Comparison of ENCODE assay signal across 24 cellular contexts in the genomic region with DNA sequence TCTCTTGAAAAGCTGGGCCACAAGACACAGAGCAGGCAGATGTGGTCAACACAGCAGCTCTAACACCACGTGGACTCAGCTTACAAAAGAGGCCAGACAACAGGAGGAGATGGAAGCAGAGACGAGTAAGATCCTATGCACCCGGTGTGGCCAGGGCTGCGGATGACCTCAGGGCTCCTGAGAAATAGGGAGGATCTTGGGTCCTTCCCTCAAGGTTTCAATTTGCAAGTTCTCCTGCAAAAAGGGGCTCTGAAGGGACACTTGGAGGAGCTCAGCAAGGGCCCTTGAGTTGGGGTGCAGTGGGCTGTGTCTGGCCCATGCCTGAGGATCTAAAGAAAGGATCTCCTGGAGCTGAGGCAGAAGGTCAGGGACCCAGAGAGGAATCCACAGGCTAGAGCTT.
DNase-seq lines count a peak whose midpoint lies in the region; ATAC-seq, FAIRE-seq and TF ChIP-seq lines count a peak whose summit lies in the region.
"Had no signal": no experiment of that assay in that cellular context is flagged by ENCODE, and none has a peak within 500 bp of the region (broad histone marks: within the 10 kb centered on the region; RNA-seq: fewer than 3 reads in every experiment).

No MANE protein-coding gene starts in this region.

- no peaks in the 10 kb centered on the region for H3K27me3 ChIP-seq in RWPE2 (ENCODE audit: insufficient read depth, poor library complexity, severe bottlenecking)
- H3K27me3 ChIP-seq in H1 (replicated peaks in 1 of 4; ENCODE audit: control insufficient read depth in 3 of 4, extremely low read depth in 1 of 4, insufficient read depth in 3 of 4, low read length in 3 of 4), result no peaks in the 10 kb centered on the region
- H3K27me3 ChIP-seq in vagina, result no peaks in the 10 kb centered on the region
- H3K27me3 ChIP-seq: BLaER1 treated with 17β-estradiol and CSF1 and Interleukin-3, amounts not matched to agents 10 nM and 100 nM had no signal

- H4K20me1 ChIP-seq in H1 (replicated peaks in 1 of 2; ENCODE audit: control insufficient read depth in 1 of 2, insufficient read depth in 2 of 2, low read length in 2 of 2), result no peaks in the 10 kb centered on the region
- H4K20me1 ChIP-seq: BLaER1 treated with 17β-estradiol and CSF1 and Interleukin-3, amounts not matched to agents 10 nM and 100 nM had no signal

- no peak overlapping the region for H4K5ac ChIP-seq in H1 (ENCODE audit: insufficient read length, low read depth, low read length)

- peak overlapping the region; percentile 40 for H3K27ac Mint-ChIP-seq in neural crest cell (ENCODE audit: unreplicated experiment)
- H3K27ac Mint-ChIP-seq: B cell; CD4-positive, alpha-beta T cell; CD8-positive, alpha-beta T cell had no signal

- no peak overlapping the region for H3K4me3 Mint-ChIP-seq in neural crest cell
- H3K4me3 Mint-ChIP-seq: B cell; CD4-positive, alpha-beta T cell; CD8-positive, alpha-beta T cell had no signal

- WGBS in H1 (ENCODE audit: extremely low coverage in 1 of 2, insufficient coverage in 1 of 2, insufficient read length in 1 of 2, insufficient replicate concordance in 2 of 2, low coverage in 1 of 2, low lambda C conversion rate in 2 of 2, missing lambda C conversion rate in 1 of 2), 2 experiments, result 94% methylated on average over 4 of the region's 4 CpGs; no CpG with 5 or more reads in 1 of the 2 experiments

- H3K27ac ChIP-seq in RWPE2 (ENCODE audit: poor library complexity, severe bottlenecking) (no peak overlapping the region), H1 (ENCODE audit: low read depth, low read length) (no peak overlapping the region), vagina (peak overlapping the region; percentile 16)
- H3K27ac ChIP-seq: 22Rv1; A549; BLaER1 treated with 17β-estradiol and CSF1 and Interleukin-3, amounts not matched to agents 10 nM and 100 nM; C4-2B had no signal

- POLR2A ChIA-PET in H1 (lab: Charles Lee; ENCODE audit: partially characterized antibody), result no interaction called here

- H3K36me3 ChIP-seq in RWPE2 (ENCODE audit: low read depth), result no peaks in the 10 kb centered on the region
- H3K36me3 ChIP-seq in H1 (ENCODE audit: control insufficient read depth in 2 of 4, insufficient read depth in 4 of 4, low read length in 3 of 4), result no peaks in the 10 kb centered on the region
- H3K36me3 ChIP-seq in vagina, result no peaks in the 10 kb centered on the region
- H3K36me3 ChIP-seq: BLaER1 treated with 17β-estradiol and CSF1 and Interleukin-3, amounts not matched to agents 10 nM and 100 nM had no signal

- H3K9me3 Mint-ChIP-seq in neural crest cell, result peaks cover 5% of the 10 kb centered on the region
- H3K9me3 Mint-ChIP-seq: CD4-positive, alpha-beta T cell; CD8-positive, alpha-beta T cell had no signal

- H3K9me3 ChIP-seq in RWPE2 (ENCODE audit: severe bottlenecking) (no peaks in the 10 kb centered on the region), H1 (ENCODE audit: insufficient read depth in 2 of 2, low read depth in 1 of 2, low read length in 1 of 2) (no peaks in the 10 kb centered on the region; a peak in 1 of 4 replicates), vagina (no peaks in the 10 kb centered on the region)
- H3K9me3 ChIP-seq: A549; BLaER1 treated with 17β-estradiol and CSF1 and Interleukin-3, amounts not matched to agents 10 nM and 100 nM; Caco-2 had no signal

- intact Hi-C loops in vagina (cut with DNase I), result no loop called here

- no peak overlapping the region for H2AFZ ChIP-seq in H1 (ENCODE audit: low read length)

- H3K36me3 Mint-ChIP-seq in neural crest cell (ENCODE audit: low read depth), result no peaks in the 10 kb centered on the region
- H3K36me3 Mint-ChIP-seq: CD8-positive, alpha-beta T cell had no signal

- H3K4me1 ChIP-seq in RWPE2 (ENCODE audit: insufficient read depth, poor library complexity, severe bottlenecking) (no peaks in the 10 kb centered on the region), H1 (replicated peaks in 1 of 4; ENCODE audit: control insufficient read depth in 3 of 4, insufficient read depth in 4 of 4, low read length in 3 of 4) (peaks cover 0 to 6% (median 0%) of the 10 kb centered on the region in 4 experiments; a peak in 3 of 7 replicates), vagina (no peaks in the 10 kb centered on the region)
- H3K4me1 ChIP-seq: Caco-2 had no signal

- H3K14ac ChIP-seq in H1 (ENCODE audit: insufficient read length), result no peak overlapping the region

- H3K23ac ChIP-seq in H1 (ENCODE audit: insufficient read length), result no peak overlapping the region

- 0 out of 2 replicates have a peak overlapping the region, but pooled peaks have one; percentile 26 for H2BK20ac ChIP-seq in H1 (ENCODE audit: low read length)

- no peak for ATAC-seq in RWPE2 (ENCODE audit: low read depth)
- no peak for ATAC-seq in GM21360 (IDR thresholded peaks at IDR 0.05; ENCODE audit: unreplicated experiment)
- ATAC-seq in GM18870 (IDR thresholded peaks at IDR 0.05; ENCODE audit: unreplicated experiment), result no peak
- ATAC-seq: A549; CD8-positive, alpha-beta T cell had no signal

- no peaks in the 10 kb centered on the region for H3K79me1 ChIP-seq in H1 (ENCODE audit: low read depth, low read length)

- H2AK5ac ChIP-seq in H1 (ENCODE audit: low read depth, low read length), result no peak overlapping the region

- H4K8ac ChIP-seq in H1 (ENCODE audit: extremely low read depth, insufficient read depth, low read length), result no peak overlapping the region

- H2BK12ac ChIP-seq in H1 (ENCODE audit: low read depth, low read length), result no peak overlapping the region

- no peak overlapping the region for H3K4ac ChIP-seq in H1 (replicated peaks; ENCODE audit: insufficient read length, low read depth, low read length)

- H3K27me3 Mint-ChIP-seq in neural crest cell (ENCODE audit: low read depth), result peaks cover 22% of the 10 kb centered on the region
- H3K27me3 Mint-ChIP-seq: B cell had no signal

- no peak for TF ChIP-seq RAD21 in H1 (IDR thresholded peaks at IDR 0.05 in 1 of 2, conservative IDR thresholded peaks at IDR 0.05 in 1 of 2; ENCODE audit: low read depth in 2 of 2, low read length in 2 of 2)

- TF ChIP-seq CTCF in RWPE2 (IDR thresholded peaks at IDR 0.05; ENCODE audit: poor library complexity, severe bottlenecking) (no peak), H1 (IDR thresholded peaks at IDR 0.05; ENCODE audit: control extremely low read depth in 1 of 3, insufficient read depth in 1 of 3, low read depth in 1 of 3, low read length in 3 of 3) (no peak), neural crest cell (conservative IDR thresholded peaks at IDR 0.05) (no peak), vagina (IDR thresholded peaks at IDR 0.05) (no peak)

- no peaks in the 10 kb centered on the region for H3K23me2 ChIP-seq in H1 (ENCODE audit: low read depth, low read length)

- no peak overlapping the region for H3K56ac ChIP-seq in H1 (replicated peaks; ENCODE audit: insufficient read length, low read depth, low read length)

- H3K4me3 ChIP-seq in RWPE2 (ENCODE audit: severe bottlenecking), result no peak overlapping the region
- H3K4me3 ChIP-seq in H1 (ENCODE audit: extremely low read depth in 1 of 4, insufficient read depth in 2 of 4, low read depth in 3 of 4, low read length in 4 of 4), result no peak overlapping the region
- no peak overlapping the region for H3K4me3 ChIP-seq in vagina
- H3K4me3 ChIP-seq: A549; BLaER1 treated with 17β-estradiol and CSF1 and Interleukin-3, amounts not matched to agents 10 nM and 100 nM had no signal

- H2BK5ac ChIP-seq in H1 (ENCODE audit: low read depth, low read length), result no peak overlapping the region

- H4K91ac ChIP-seq in H1 (replicated peaks; ENCODE audit: insufficient read length, low read length), result no peak overlapping the region

- CTCF ChIA-PET in H1 (lab: Charles Lee; ENCODE audit: partially characterized antibody), result interaction anchor here (0.7 to 2.0 kb wide), 11 partner anchors 10 to 221 kb away, joined by 3 to 7 read pairs (median 4); no protein-coding TSS in a partner anchor

- no peak for TF ChIP-seq POLR2A in H1 (IDR thresholded peaks at IDR 0.05; ENCODE audit: control extremely low read depth in 1 of 2, low read depth in 2 of 2, low read length in 2 of 2)
- TF ChIP-seq POLR2A in vagina (IDR thresholded peaks at IDR 0.05), result no peak

- peaks cover 18% of the 10 kb centered on the region for H3K4me1 Mint-ChIP-seq in neural crest cell
- H3K4me1 Mint-ChIP-seq: B cell had no signal

- no peak overlapping the region for H3K4me2 ChIP-seq in H1 (ENCODE audit: insufficient read depth in 1 of 2, low read depth in 2 of 2, low read length in 2 of 2)
- H3K4me2 ChIP-seq: A549; BLaER1 treated with 17β-estradiol and CSF1 and Interleukin-3, amounts not matched to agents 10 nM and 100 nM had no signal

- H3K79me2 ChIP-seq in H1 (ENCODE audit: control insufficient read depth in 1 of 2, insufficient read depth in 2 of 2, low read length in 2 of 2), result no peaks in the 10 kb centered on the region

- no peak for FAIRE-seq in H1 (lab: Jason Lieb, UNC)
- FAIRE-seq: A549, D721Med, G401.6, GM12891, GM18507, GM19239 had no signal

- no peak overlapping the region for H3K18ac ChIP-seq in H1 (ENCODE audit: extremely low read depth, low read length)

- 0 out of 2 replicates have a peak overlapping the region, but pooled peaks have one; percentile 37 for H2BK15ac ChIP-seq in H1 (ENCODE audit: low read length)

- H3K9ac ChIP-seq in H1 (replicated peaks in 1 of 4; ENCODE audit: extremely low read depth in 1 of 4, low read depth in 3 of 4, low read length in 3 of 4), result no peak overlapping the region
- H3K9ac ChIP-seq: BLaER1 treated with 17β-estradiol and CSF1 and Interleukin-3, amounts not matched to agents 10 nM and 100 nM had no signal

- no peak for TF ChIP-seq EP300 in H1 (IDR thresholded peaks at IDR 0.05; ENCODE audit: borderline replicate concordance in 1 of 2, low read depth in 2 of 2, low read length in 2 of 2)

- DNase-seq in RWPE2 (ENCODE audit: low spot score), result peak; percentile 34
- no peak for DNase-seq in H1 (ENCODE audit: low read depth in 1 of 2, low spot score in 2 of 2)
- DNase-seq in neural crest cell (ENCODE audit: low read depth, low spot score), result no peak
- DNase-seq in vagina (ENCODE audit: extremely low spot score in 2 of 2), result no peak
- DNase-seq in kidney tubule cell (ENCODE audit: low spot score), result no peak
- DNase-seq: AML-193; Caco-2; Calu3; CD4-positive, alpha-beta T cell; CD8-positive, alpha-beta T cell; DMS79 treated with DMSO at 0.1 percent for 48 hours; GF-D8 had no signal

- H2BK120ac ChIP-seq in H1 (replicated peaks; ENCODE audit: low read depth, low read length), result no peak overlapping the region

TF ChIP-seq in H1, 55 proteins besides CTCF, POLR2A, EP300 and RAD21:
- TF ChIP-seq CREB1 (IDR thresholded peaks at IDR 0.05), result no peak
- no peak for TF ChIP-seq CTBP2 (IDR thresholded peaks at IDR 0.05; ENCODE audit: borderline replicate concordance, insufficient read depth, insufficient read length, low read length)
- TF ChIP-seq TAF7 (optimal IDR thresholded peaks at IDR 0.05; ENCODE audit: borderline replicate concordance, low read depth, low read length), result no peak
TF ChIP-seq in H1: peak in this region for 0.
